Comparison of ENCODE assay signal across 8 cellular contexts in the genomic region with DNA sequence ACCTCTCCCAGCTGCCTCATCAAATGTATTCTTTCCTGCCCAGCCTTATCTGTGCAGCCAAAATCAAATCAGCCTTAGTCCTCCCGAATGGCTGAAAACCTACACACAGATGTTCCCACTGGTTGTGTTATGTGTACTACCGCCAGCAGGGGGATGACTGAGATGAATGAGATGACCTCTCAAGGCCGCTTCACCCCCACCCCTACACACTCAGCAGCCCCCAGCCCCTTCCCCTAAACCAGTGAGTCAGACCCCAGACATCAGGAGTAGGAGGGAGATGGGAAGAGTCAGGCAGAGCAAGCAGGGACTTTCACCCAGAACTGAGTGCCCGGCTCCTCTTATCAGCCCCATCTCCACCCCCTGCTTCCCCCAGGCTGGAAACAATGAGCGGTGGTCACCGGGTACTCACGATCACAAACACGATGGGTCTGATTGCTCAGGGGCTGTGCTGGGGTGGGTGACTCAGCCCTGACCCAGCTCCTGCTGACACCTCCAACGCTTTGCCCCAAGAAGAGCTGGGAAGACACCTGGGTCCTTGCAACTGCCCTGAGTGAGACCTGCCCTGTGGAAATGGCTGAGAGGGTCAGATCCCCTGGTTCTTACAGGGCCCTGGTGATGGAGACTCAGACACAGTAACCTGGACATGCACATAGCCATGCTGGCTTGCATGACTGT.
A peak's percentile ranks its signal among the peaks of the same experiment; 100 is the strongest.
DNase-seq lines count a peak whose midpoint lies in the region; ATAC-seq and TF ChIP-seq lines count a peak whose summit lies in the region.

No MANE protein-coding gene starts in this region.

- DNase-seq in ACHN (peak; percentile 50), HFF-Myc (ENCODE audit: extremely low read depth, low read depth) (no peak), epithelial cell of esophagus (ENCODE audit: low read depth) (peak; percentile 27), GOT3 (lab: John Stamatoyannopoulos, UW) (no peak), NCI-H1930 (lab: John Stamatoyannopoulos, UW) (no peak)
- peak; percentile 80 to 87 for DNase-seq in activated CD4-positive, alpha-beta T cell treated with anti-CD3 and anti-CD28 coated beads for 4 hours
- peak; percentile 40 to 54 for DNase-seq in stimulated activated CD4-positive, alpha-beta T cell treated with anti-CD3 and anti-CD28 coated beads, Interleukin-15, amount 100 ng/mL, for 1 hour (ENCODE audit: low read depth in 1 of 2, low spot score in 1 of 2)

- no peak for ATAC-seq in HG03378 (IDR thresholded peaks at IDR 0.05; ENCODE audit: unreplicated experiment)

- peak; percentile 49 for TF ChIP-seq CTCF in HFF-Myc (IDR thresholded peaks at IDR 0.05; ENCODE audit: low read depth, low read length, missing control alignments)
- TF ChIP-seq CTCF in epithelial cell of esophagus (IDR thresholded peaks at IDR 0.05; ENCODE audit: insufficient read depth, low read depth, low read length, missing control alignments) = no peak

- H3K4me3 ChIP-seq in HFF-Myc (replicated peaks; ENCODE audit: low read depth, low read length) (no peak overlapping the region), epithelial cell of esophagus (ENCODE audit: low read length) (no peak overlapping the region)

- in situ Hi-C loops in ACHN (cut with HindIII; ENCODE audit: low pct_ligation_motif_present, low pct_unique_long_range_greater_than_20kb, low sequenced_read_pairs) = no loop called here

Comparison
In these comparisons a context has a peak if more than half of its experiments do, and no peak if none do; other contexts are left out.
1. DNase-seq: peak in ACHN (single experiment), activated CD4-positive, alpha-beta T cell treated with anti-CD3 and anti-CD28 coated beads for 4 hours (2 of 2), epithelial cell of esophagus (single experiment) and stimulated activated CD4-positive, alpha-beta T cell treated with anti-CD3 and anti-CD28 coated beads, Interleukin-15, amount 100 ng/mL, for 1 hour (2 of 2); none in HFF-Myc (single experiment), GOT3 (single experiment) and NCI-H1930 (0 of 2).